Comparison of ENCODE assay signal across 9 cellular contexts in the genomic region with DNA sequence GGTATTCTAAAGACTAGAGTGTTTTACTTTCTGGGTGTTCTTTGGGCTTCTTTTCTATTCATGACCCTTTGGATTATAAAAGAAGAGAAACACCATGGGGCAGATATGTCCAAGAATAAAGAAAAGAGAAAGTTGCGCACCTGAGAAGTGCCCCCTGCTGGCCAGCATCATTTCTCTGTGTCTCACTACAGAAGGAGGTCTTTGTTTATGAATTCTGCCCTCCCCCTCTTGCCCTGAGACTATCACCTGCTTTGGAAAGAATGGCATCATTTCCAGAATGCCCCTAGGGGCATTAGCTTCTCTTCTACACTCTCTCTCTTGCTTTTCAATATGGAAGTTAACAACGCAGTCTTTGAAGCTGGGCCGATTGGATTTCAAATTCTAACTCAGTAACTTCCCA. TPM values are rescaled to one million over a fixed set of nuclear protein-coding genes. Genes with fewer than 3 reads are reported as not detected.
DNase-seq lines count a peak whose midpoint lies in the region; ATAC-seq and TF ChIP-seq lines count a peak whose summit lies in the region.
"Had no signal": no experiment of that assay in that cellular context is flagged by ENCODE, and none has a peak within 500 bp of the region (broad histone marks: within the 10 kb centered on the region; RNA-seq: fewer than 3 reads in every experiment).

No MANE protein-coding gene starts in this region.

- DNase-seq in GM12864 (ENCODE audit: low read depth) (no peak), T-helper 17 cell (peak in 2 of 3 donors; percentile 13 to 15), epithelial cell of proximal tubule (ENCODE audit: low read depth) (no peak), inferior parietal cortex (ENCODE audit: extremely low spot score) (no peak), HuH-7.5 (ENCODE audit: low spot score) (no peak)

- peaks cover 7% of the 10 kb centered on the region for H3K27me3 Mint-ChIP-seq in T-helper 17 cell

- no peak overlapping the region for H3K27ac ChIP-seq in 22Rv1

- no peak for ATAC-seq in T-helper 17 cell
- no peak for ATAC-seq in HG03175 (IDR thresholded peaks at IDR 0.05; ENCODE audit: unreplicated experiment)
- no peak for ATAC-seq in GM19455 (IDR thresholded peaks at IDR 0.05; ENCODE audit: unreplicated experiment)
- ATAC-seq: naive thymus-derived CD4-positive, alpha-beta T cell had no signal

- peak; percentile 73 for TF ChIP-seq CTCF in 22Rv1 (IDR thresholded peaks at IDR 0.05)
- peak; percentile 73 for TF ChIP-seq CTCF in GM12864 (IDR thresholded peaks at IDR 0.05; ENCODE audit: low read depth, low read length, missing control alignments)
- TF ChIP-seq CTCF in epithelial cell of proximal tubule (conservative IDR thresholded peaks at IDR 0.05; ENCODE audit: low read depth, low read length), result peak; percentile 72

- H3K9me3 ChIP-seq in T-helper 17 cell (ENCODE audit: control insufficient read depth, low read length, poor library complexity, severe bottlenecking), result no peaks in the 10 kb centered on the region

- H3K36me3 Mint-ChIP-seq in T-helper 17 cell (ENCODE audit: low read depth), result no peaks in the 10 kb centered on the region
- H3K36me3 Mint-ChIP-seq: naive thymus-derived CD4-positive, alpha-beta T cell had no signal

- H3K4me1 Mint-ChIP-seq in T-helper 17 cell, result peaks cover 4% of the 10 kb centered on the region

- H3K4me3 Mint-ChIP-seq in T-helper 17 cell, result no peak overlapping the region
- H3K4me3 Mint-ChIP-seq: naive thymus-derived CD4-positive, alpha-beta T cell had no signal

- H3K27ac Mint-ChIP-seq in T-helper 17 cell, result no peak overlapping the region
- H3K27ac Mint-ChIP-seq: naive thymus-derived CD4-positive, alpha-beta T cell had no signal

- H3K4me3 ChIP-seq in GM12864 (ENCODE audit: low read depth, low read length) (no peak overlapping the region), epithelial cell of proximal tubule (ENCODE audit: low read depth, low read length) (no peak overlapping the region)

RNA-seq across cellular contexts. Expression of a gene that starts 45.0 kb away (rescaled TPM):
- total RNA-seq in T-helper 17 cell (not detected), epithelial cell of proximal tubule (38.6 and 85.4 TPM in 2 replicates)
- total RNA-seq: naive thymus-derived CD4-positive, alpha-beta T cell had no signal

Comparison
In these comparisons a context has a peak if more than half of its experiments do, and no peak if none do; other contexts are left out.
1. DNase-seq: peak in T-helper 17 cell (2 of 3); none in GM12864 (single experiment), epithelial cell of proximal tubule (single experiment), inferior parietal cortex (single experiment) and HuH-7.5 (single experiment).
2. RNA of a gene that starts 45.0 kb away (total RNA-seq): 38.6 to 85.4 TPM in epithelial cell of proximal tubule; not detected in T-helper 17 cell; every median in the first group is over 10 times any median in the second.
3. Peak in every context shown above with its lines, with median percentiles within 50 percentile points of each other: CTCF ChIP-seq.